22 cellular contexts compared by ENCODE assay signal in the genomic region with DNA sequence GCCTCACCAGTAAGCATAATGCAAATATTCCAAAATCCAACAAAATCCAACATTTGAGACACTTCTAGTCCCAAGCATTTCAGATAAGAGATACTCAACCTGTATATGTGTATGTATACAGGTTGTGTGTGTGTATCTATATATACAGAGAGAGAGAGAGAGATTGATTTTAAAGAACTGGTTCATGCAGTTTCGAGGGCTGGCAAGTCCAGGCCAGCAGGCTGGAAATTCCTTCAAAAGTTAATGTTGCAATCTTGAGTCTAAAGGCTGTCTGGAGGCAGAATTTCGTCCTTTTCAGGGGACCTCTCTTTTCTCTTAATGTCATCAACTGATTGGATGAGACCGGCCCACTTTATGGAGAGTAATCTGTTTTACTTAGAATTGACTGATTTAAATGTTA. TPM values are rescaled to one million over a fixed set of nuclear protein-coding genes. Genes with fewer than 3 reads are reported as not detected.
DNase-seq lines count a peak whose midpoint lies in the region; ATAC-seq, FAIRE-seq and TF ChIP-seq lines count a peak whose summit lies in the region.
"Had no signal": no experiment of that assay in that cellular context is flagged by ENCODE, and none has a peak within 500 bp of the region (broad histone marks: within the 10 kb centered on the region; RNA-seq: fewer than 3 reads in every experiment).

No MANE protein-coding gene starts in this region.

- TF ChIP-seq CTCF in PC-9 (conservative IDR thresholded peaks at IDR 0.05): no peak
- TF ChIP-seq CTCF in dorsolateral prefrontal cortex (IDR thresholded peaks at IDR 0.05 in 54 of 56, conservative IDR thresholded peaks at IDR 0.05 in 2 of 56; ENCODE audit: low read depth in 1 of 56, partially characterized antibody in 56 of 56): no peak
- TF ChIP-seq CTCF in HepG2 (CRISPR knock-in tag; IDR thresholded peaks at IDR 0.05): no peak

- CTCF ChIA-PET in PC-9 (lab: Charles Lee) (no interaction called here), HepG2 (lab: Yijun Ruan, JAX; ENCODE audit: low intra/inter-chr PET ratio, low total read pairs) (no interaction called here)

- no peaks in the 10 kb centered on the region for H4K20me1 ChIP-seq in PC-9 (ENCODE audit: insufficient read depth)
- no peaks in the 10 kb centered on the region for H4K20me1 ChIP-seq in HepG2 (ENCODE audit: insufficient read depth, low read length)

- H3K27me3 ChIP-seq in PC-9 (ENCODE audit: insufficient read depth, low read depth): no peaks in the 10 kb centered on the region
- no peaks in the 10 kb centered on the region for H3K27me3 ChIP-seq in dorsolateral prefrontal cortex
- H3K27me3 ChIP-seq in HepG2 (ENCODE audit: control insufficient read depth in 1 of 2, insufficient read depth in 2 of 2, low read length in 2 of 2): no peaks in the 10 kb centered on the region
- H3K27me3 ChIP-seq in stomach smooth muscle (ENCODE audit: control insufficient read depth in 1 of 2, insufficient read depth in 2 of 2, low read length in 2 of 2): no peaks in the 10 kb centered on the region
- H3K27me3 ChIP-seq: gastrocnemius medialis, spleen, vagina had no signal

- H3K4me1 ChIP-seq in PC-9 (replicated peaks; ENCODE audit: insufficient read depth) (peaks cover 61% of the 10 kb centered on the region), HepG2 (ENCODE audit: insufficient read depth, low read length) (peaks cover 71% of the 10 kb centered on the region), stomach smooth muscle (ENCODE audit: control insufficient read depth, insufficient read depth, low read length) (peaks cover 63% of the 10 kb centered on the region)
- H3K4me1 ChIP-seq: spleen had no signal

- peaks cover 43% of the 10 kb centered on the region for H3F3A ChIP-seq in PC-9 (ENCODE audit: insufficient read depth, low read depth)

- POLR2A ChIA-PET in PC-9 (lab: Charles Lee; ENCODE audit: unreplicated experiment) (no interaction called here), HepG2 (lab: Yijun Ruan, JAX) (no interaction called here)

- no TSS peak for BruUV-seq in PC-9 (replicated peaks; lab: Mats Ljungman, UMichigan)
- BruUV-seq in HepG2 (replicated peaks; lab: Mats Ljungman, UMichigan): no TSS peak

- peak overlapping the region; percentile 72 for H3K4me2 ChIP-seq in PC-9
- H3K4me2 ChIP-seq in HepG2 (ENCODE audit: low read depth, low read length): 0 out of 2 replicates have a peak overlapping the region, but pooled peaks have one; percentile 63

- H2AFZ ChIP-seq in PC-9: no peak overlapping the region
- H2AFZ ChIP-seq in HepG2 (ENCODE audit: low read length): no peak overlapping the region

- peak in 1 of 2 experiments; percentile 75 for DNase-seq in PC-9
- DNase-seq in dorsolateral prefrontal cortex: no peak
- no peak for DNase-seq in HepG2 (ENCODE audit: low spot score)
- no peak for DNase-seq in NCI-H226
- DNase-seq in 8988T: no peak
- no peak for DNase-seq in MV-4-11 (lab: John Stamatoyannopoulos, UW)
- no peak for DNase-seq in iPS-NIHi11 (ENCODE audit: low spot score)
- DNase-seq: ACHN; C1 segment of cervical spinal cord; gastrocnemius medialis; left cardiac atrium; midbrain; NCI-H1105 treated with DMSO at 0.1 percent for 48 hours; NCI-H2107; NCI-H524 treated with DMSO at 0.1 percent for 48 hours; spleen; stimulated activated CD4-positive, alpha-beta T cell treated with anti-CD3 and anti-CD28 coated beads, Interleukin-4, amount 100 ng/mL, for 24 hours had no signal

- intact Hi-C loops in PC-9 (cut with micrococcal nuclease; ENCODE audit: unreplicated experiment): no loop called here
- intact Hi-C loops in dorsolateral prefrontal cortex (cut with DNase I): no loop called here
- intact Hi-C loops in HepG2 (cut with micrococcal nuclease; ENCODE audit: unreplicated experiment): no loop called here

- no peak overlapping the region for H3K27ac ChIP-seq in PC-9
- H3K27ac ChIP-seq in dorsolateral prefrontal cortex: peak overlapping the region in 55 of 59 donors; percentile 19 to 99 (median 92)
- H3K27ac ChIP-seq in HepG2 (ENCODE audit: extremely low read length, insufficient read depth, low read length): no peak overlapping the region
- H3K27ac ChIP-seq in stomach smooth muscle (ENCODE audit: low read length): peak overlapping the region; percentile 60
- H3K27ac ChIP-seq: spleen, vagina had no signal

- TF ChIP-seq EP300 in HepG2 (IDR thresholded peaks at IDR 0.05; ENCODE audit: low read depth in 2 of 2, low read length in 2 of 2) (no peak), HepG2 (CRISPR knock-in tag; IDR thresholded peaks at IDR 0.05; ENCODE audit: borderline replicate concordance) (no peak)

- WGBS in HepG2 (ENCODE audit: low lambda C conversion rate): 36% methylated on average over 3 of the region's 3 CpGs

- H3K79me2 ChIP-seq in PC-9 (ENCODE audit: low read depth) (peaks cover 58% of the 10 kb centered on the region), HepG2 (ENCODE audit: insufficient read depth, low read length) (no peaks in the 10 kb centered on the region)

- no peak for FAIRE-seq in HepG2 (lab: Jason Lieb, UNC)
- FAIRE-seq: D721Med, GM18507, TTC549 had no signal

- H3K9me3 ChIP-seq in PC-9 (ENCODE audit: insufficient read depth, low read depth) (no peaks in the 10 kb centered on the region), HepG2 (ENCODE audit: low read length) (no peaks in the 10 kb centered on the region), stomach smooth muscle (ENCODE audit: control insufficient read depth in 2 of 2, low read length in 2 of 2) (no peaks in the 10 kb centered on the region)
- H3K9me3 ChIP-seq: gastrocnemius medialis, spleen, vagina had no signal

- H3K36me3 ChIP-seq in PC-9 (ENCODE audit: low read depth) (no peaks in the 10 kb centered on the region), HepG2 (replicated peaks in 1 of 2; ENCODE audit: control insufficient read depth in 1 of 2, insufficient read depth in 2 of 2, low read length in 2 of 2) (no peaks in the 10 kb centered on the region), stomach smooth muscle (ENCODE audit: control insufficient read depth in 2 of 2, insufficient read depth in 2 of 2, low read length in 2 of 2) (no peaks in the 10 kb centered on the region)
- H3K36me3 ChIP-seq: gastrocnemius medialis, spleen, vagina had no signal

- no peak overlapping the region for H3K9ac ChIP-seq in HepG2 (ENCODE audit: insufficient read depth, low read depth, low read length)
- H3K9ac ChIP-seq in stomach smooth muscle (ENCODE audit: low read length in 2 of 2): peak overlapping the region in 1 of 2 donors; percentile 36

- TF ChIP-seq RAD21 in HepG2 (CRISPR knock-in tag; IDR thresholded peaks at IDR 0.05): no peak

- no peaks in the 10 kb centered on the region for H3K9me2 ChIP-seq in PC-9 (ENCODE audit: insufficient read depth)

- H3K4me3 ChIP-seq in PC-9 (no peak overlapping the region), dorsolateral prefrontal cortex (no peak overlapping the region), HepG2 (replicated peaks in 1 of 3; ENCODE audit: insufficient read depth in 1 of 3, low read depth in 2 of 3, low read length in 3 of 3) (no peak overlapping the region), stomach smooth muscle (ENCODE audit: low read length in 2 of 2) (no peak overlapping the region)
- H3K4me3 ChIP-seq: gastrocnemius medialis, spleen, vagina had no signal

- no peak for TF ChIP-seq POLR2A in HepG2 (IDR thresholded peaks at IDR 0.05; ENCODE audit: insufficient read depth in 1 of 2, low read depth in 2 of 2, low read length in 2 of 2)

- in situ Hi-C loops in HepG2 (cut with HindIII; ENCODE audit: extremely low pct_ligation_motif_present, low pct_unique_long_range_greater_than_20kb): no loop called here

- no peak for ATAC-seq in HepG2
- ATAC-seq: gastrocnemius medialis, left cardiac atrium had no signal

TF ChIP-seq in HepG2, 621 proteins besides CTCF, POLR2A, EP300 and RAD21 (continues in another document):
- no peak for TF ChIP-seq MAFG (CRISPR knock-in tag; IDR thresholded peaks at IDR 0.05)
- TF ChIP-seq ZNF160 (CRISPR knock-in tag; IDR thresholded peaks at IDR 0.05): no peak
- TF ChIP-seq ZMYM4 (CRISPR knock-in tag; IDR thresholded peaks at IDR 0.05): no peak
- TF ChIP-seq, protein P1, sequence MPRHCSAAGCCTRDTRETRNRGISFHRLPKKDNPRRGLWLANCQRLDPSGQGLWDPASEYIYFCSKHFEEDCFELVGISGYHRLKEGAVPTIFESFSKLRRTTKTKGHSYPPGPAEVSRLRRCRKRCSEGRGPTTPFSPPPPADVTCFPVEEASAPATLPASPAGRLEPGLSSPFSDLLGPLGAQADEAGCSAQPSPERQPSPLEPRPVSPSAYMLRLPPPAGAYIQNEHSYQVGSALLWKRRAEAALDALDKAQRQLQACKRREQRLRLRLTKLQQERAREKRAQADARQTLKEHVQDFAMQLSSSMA (CRISPR knock-in tag; IDR thresholded peaks at IDR 0.05): no peak
- no peak for TF ChIP-seq ZBTB1 (CRISPR knock-in tag; IDR thresholded peaks at IDR 0.05; ENCODE audit: borderline replicate concordance)
- TF ChIP-seq ZBTB21 (CRISPR knock-in tag; IDR thresholded peaks at IDR 0.05): no peak
- TF ChIP-seq KAT8 (CRISPR knock-in tag; IDR thresholded peaks at IDR 0.05): no peak

RNA-seq across cellular contexts. Expression of a gene that starts 50.7 kb away (rescaled TPM):
- total RNA-seq in PC-9 (2021): 4.9 and 5.3 TPM in 2 replicates
- total RNA-seq in dorsolateral prefrontal cortex: 100 to 1,000 TPM in 47 of 120 experiments, 10 to 100 TPM in 73; 43.3 to 151 (median 93.9) TPM
- 0.07 TPM in 1 of 2 replicates, not detected in the other for total RNA-seq in HepG2 (2016; rRNA removed; fragmentation: Illumina TruSeq; extraction: Trizol)
- total RNA-seq in HepG2 (2016; cell fraction: cytosol; rRNA removed; fragmentation: Illumina TruSeq; extraction: Trizol; ENCODE audit: low read depth): 0.09 TPM in 1 of 2 replicates, not detected in the other
- 0.13 TPM in 1 of 2 replicates, not detected in the other for total RNA-seq in HepG2 (2016; cell fraction: insoluble cytoplasmic fraction; rRNA removed; fragmentation: Illumina TruSeq; extraction: Trizol)
- total RNA-seq in HepG2 (2016; cell fraction: membrane; rRNA removed; fragmentation: Illumina TruSeq; extraction: Trizol): 0.03 TPM in 1 of 2 replicates, not detected in the other
- 0.12 and 2.0 TPM in 2 replicates for total RNA-seq in HepG2 (2016; cell fraction: nucleus; rRNA removed; fragmentation: Illumina TruSeq; extraction: Trizol)
- polyA plus RNA-seq in HepG2 (2011; rRNA removed): not detected in 2 replicates
- not detected in 2 replicates for polyA plus RNA-seq in HepG2 (2011; cell fraction: cytosol; rRNA removed)
- 0.08 and 0.28 TPM in 2 replicates for polyA plus RNA-seq in HepG2 (2011; cell fraction: nucleus; rRNA removed)
- not detected in 2 replicates for polyA plus RNA-seq in HepG2 (2012)
- polyA plus RNA-seq in HepG2 (2016; cell fraction: cytosol; fragmentation: Illumina TruSeq; extraction: Trizol; ENCODE audit: low read depth): not detected in 2 replicates
- polyA plus RNA-seq in HepG2 (2016; cell fraction: insoluble cytoplasmic fraction; fragmentation: Illumina TruSeq; extraction: Trizol; ENCODE audit: low read depth): 0.19 TPM in 1 of 2 replicates, not detected in the other
- not detected in 2 replicates for polyA plus RNA-seq in HepG2 (2016; cell fraction: membrane; fragmentation: Illumina TruSeq; extraction: Trizol; ENCODE audit: low read depth)
- polyA plus RNA-seq in HepG2 (2016; cell fraction: nucleus; fragmentation: Illumina TruSeq; extraction: Trizol; ENCODE audit: insufficient read depth, low read depth): 0.18 and 0.56 TPM in 2 replicates
- 5.2 TPM in 1 of 2 replicates, not detected in the other for polyA minus RNA-seq in HepG2 (2011; rRNA and poly(A)+ RNA removed; ENCODE audit: low replicate concordance)
- polyA minus RNA-seq in HepG2 (2011; cell fraction: cytosol; rRNA and poly(A)+ RNA removed): not detected in 2 replicates
- polyA minus RNA-seq in HepG2 (2011; cell fraction: nucleus; rRNA and poly(A)+ RNA removed): 0.13 and 0.25 TPM in 2 replicates

Comparison
In these comparisons a context has a peak if more than half of its experiments do, and no peak if none do; other contexts are left out.
1. H3K27ac ChIP-seq: peak in dorsolateral prefrontal cortex (55 of 59) and stomach smooth muscle (single experiment); none in PC-9 (single experiment) and HepG2 (single experiment).